1 cellular context compared by ENCODE assay signal in genomic region chr11:44955019-44955738, GRCh38.
TF ChIP-seq lines count a peak whose summit lies in the region.

No MANE protein-coding gene starts in this region.

TF ChIP-seq in K562, 482 proteins besides CTCF, POLR2A, EP300 and RAD21 (continued from another document and continues in another):
- TF ChIP-seq E4F1 (CRISPR knock-in tag; IDR thresholded peaks at IDR 0.05; ENCODE audit: borderline replicate concordance) (no peak), HES1 (IDR thresholded peaks at IDR 0.05; ENCODE audit: low read depth) (no peak), SNAPC5 (CRISPR knock-in tag; IDR thresholded peaks at IDR 0.05) (no peak), CBFA2T3 (IDR thresholded peaks at IDR 0.05) (peak; percentile 52), ZBTB7A (IDR thresholded peaks at IDR 0.05; ENCODE audit: borderline replicate concordance, control insufficient read depth, low read depth, low read length) (peak; percentile 40; the same call in 1 of the 2 replicates), HNRNPLL (IDR thresholded peaks at IDR 0.05; ENCODE audit: low read depth, low read length, poor library complexity, severe bottlenecking) (no peak), SIN3A (IDR thresholded peaks at IDR 0.05; ENCODE audit: borderline replicate concordance in 2 of 2, control insufficient read depth in 1 of 2, low read depth in 2 of 2, low read length in 2 of 2) (no peak), HEY1 (CRISPR knock-in tag; IDR thresholded peaks at IDR 0.05; ENCODE audit: borderline replicate concordance) (no peak), MNT (conservative IDR thresholded peaks at IDR 0.05) (no peak), FOSL1 (tag; conservative IDR thresholded peaks at IDR 0.05) (peak; percentile 90), HCFC1 (IDR thresholded peaks at IDR 0.05; ENCODE audit: low read depth, low read length) (no peak), DPF2 (IDR thresholded peaks at IDR 0.05) (peak; percentile 24; the same call in 1 of the 2 replicates), JUNB (CRISPR knock-in tag; conservative IDR thresholded peaks at IDR 0.05) (no peak), ZNF175 (CRISPR knock-in tag; IDR thresholded peaks at IDR 0.05; ENCODE audit: low read depth) (no peak), ID3 (CRISPR knock-in tag; IDR thresholded peaks at IDR 0.05) (no peak), ID3 (tag; IDR thresholded peaks at IDR 0.05) (peak; percentile 59; the same call in 1 of the 2 replicates), KDM1A (IDR thresholded peaks at IDR 0.05) (peak; percentile 42 to 51; a peak in 3 of 4 replicates), CBX8 (IDR thresholded peaks at IDR 0.05; ENCODE audit: borderline replicate concordance, extremely low read depth, low read depth, low read length, poor library complexity, severe bottlenecking) (no peak), FIP1L1 (IDR thresholded peaks at IDR 0.05; ENCODE audit: low read depth, low read length, poor library complexity, severe bottlenecking) (no peak), IRF9 (tag; IDR thresholded peaks at IDR 0.05) (no peak), FOXK2 (conservative IDR thresholded peaks at IDR 0.05 in 1 of 2, IDR thresholded peaks at IDR 0.05 in 1 of 2; ENCODE audit: low read depth in 2 of 2) (no peak), JUND (IDR thresholded peaks at IDR 0.05; ENCODE audit: borderline replicate concordance, low read depth, low read length) (peak; percentile 80), JUND (tag; IDR thresholded peaks at IDR 0.05; ENCODE audit: borderline replicate concordance, low read depth, low read length) (peak; percentile 46; the same call in 1 of the 3 replicates), CEBPZ (IDR thresholded peaks at IDR 0.05; ENCODE audit: borderline replicate concordance, low read depth, low read length) (no peak), RBBP5 (IDR thresholded peaks at IDR 0.05; ENCODE audit: borderline replicate concordance, insufficient read depth, low read length, poor library complexity, severe bottlenecking) (no peak), ZSCAN29 (IDR thresholded peaks at IDR 0.05) (no peak), UBTF (IDR thresholded peaks at IDR 0.05; ENCODE audit: borderline replicate concordance in 1 of 2, low read depth in 2 of 2, low read length in 2 of 2) (no peak), DIDO1 (tag; IDR thresholded peaks at IDR 0.05; ENCODE audit: low read depth) (0 out of 2 replicates have a peak, but pooled peaks have one; percentile 11), CEBPG (CRISPR knock-in tag; IDR thresholded peaks at IDR 0.05) (peak; percentile 19; the same call in 1 of the 2 replicates), CEBPG (tag; conservative IDR thresholded peaks at IDR 0.05 in 1 of 2, IDR thresholded peaks at IDR 0.05 in 1 of 2) (peak in 1 of 2 experiments; percentile 52; a peak in 2 of 4 replicates), ZNF586 (CRISPR knock-in tag; conservative IDR thresholded peaks at IDR 0.05) (no peak), RBM17 (IDR thresholded peaks at IDR 0.05; ENCODE audit: borderline replicate concordance, low read depth, low read length) (no peak), ZNF707 (CRISPR knock-in tag; conservative IDR thresholded peaks at IDR 0.05) (no peak), XRCC4 (IDR thresholded peaks at IDR 0.05; ENCODE audit: extremely low read depth, insufficient read depth, insufficient read length) (no peak), JUN (IDR thresholded peaks at IDR 0.05; ENCODE audit: borderline replicate concordance, low read depth, low read length) (peak; percentile 69; the same call in 1 of the 2 replicates), JUN (CRISPR knock-in tag; IDR thresholded peaks at IDR 0.05; ENCODE audit: borderline replicate concordance) (no peak), VEZF1 (CRISPR knock-in tag; IDR thresholded peaks at IDR 0.05) (peak; percentile 47), RNF2 (IDR thresholded peaks at IDR 0.05) (no peak), TRIM24 (IDR thresholded peaks at IDR 0.05) (0 out of 4 replicates have a peak, but pooled peaks of 1 of the 2 experiments have one; percentile 14), ARID1B (IDR thresholded peaks at IDR 0.05) (peak; percentile 34; the same call in 1 of the 2 replicates), GMEB1 (CRISPR knock-in tag; IDR thresholded peaks at IDR 0.05) (no peak), ZNF121 (CRISPR knock-in tag; conservative IDR thresholded peaks at IDR 0.05) (no peak), BACH1 (tag; IDR thresholded peaks at IDR 0.05) (no peak), EGR1 (conservative IDR thresholded peaks at IDR 0.05) (peak; percentile 45), MEF2A (IDR thresholded peaks at IDR 0.05; ENCODE audit: control insufficient read depth, low read depth, low read length) (no peak), KDM4B (IDR thresholded peaks at IDR 0.05; ENCODE audit: borderline replicate concordance in 2 of 2, low read depth in 1 of 2) (no peak), MTA1 (IDR thresholded peaks at IDR 0.05; ENCODE audit: borderline replicate concordance) (no peak), FOXM1 (IDR thresholded peaks at IDR 0.05; ENCODE audit: low read depth) (no peak), FOXM1 (CRISPR knock-in tag; IDR thresholded peaks at IDR 0.05; ENCODE audit: low read depth) (no peak), POLR2AphosphoS2 (IDR thresholded peaks at IDR 0.05; ENCODE audit: low read length) (no peak)
